28 cellular contexts compared by ENCODE assay signal in genomic region chr7:144488977-144489376, GRCh38.
"Had no signal": no experiment of that assay in that cellular context is flagged by ENCODE, and none has a peak within 500 bp of the region (broad histone marks: within the 10 kb centered on the region; RNA-seq: fewer than 3 reads in every experiment).

No MANE protein-coding gene starts in this region.

- H3K27me3 Mint-ChIP-seq: naive thymus-derived CD4-positive, alpha-beta T cell; natural killer cell treated with Interleukin-12 subunit alpha and Interleukin-12 subunit beta and Interleukin-15 and Interleukin-18, amount 100 ng/mL, for 72 hours; progenitor cell of endocrine pancreas; stimulated activated naive B cell treated with anti-CD40 and anti-IgM and Interleukin-4, amounts not matched to agents 10 μg/mL and 1 μg/mL and 100 μg/mL, for 72 hours; stimulated activated naive CD8-positive, alpha-beta T cell treated with anti-CD3 and anti-CD28 coated beads, Interleukin-15, Interleukin-2, amounts not matched to agents 100 ng/mL and 50 ng/mL, for 24 hours had no signal

- FAIRE-seq: pancreas, small intestine, urothelium cell line had no signal

- H3K27ac Mint-ChIP-seq: natural killer cell treated with Interleukin-12 subunit alpha and Interleukin-12 subunit beta and Interleukin-15 and Interleukin-18, amount 100 ng/mL, for 72 hours; nephron progenitor cell; progenitor cell of endocrine pancreas; stimulated activated effector memory CD8-positive, alpha-beta T cell treated with anti-CD3 and anti-CD28 coated beads, Interleukin-12 subunit alpha, Interleukin-12 subunit beta, amount 100 ng/mL, for 72 hours; stimulated activated naive B cell treated with anti-CD40 and anti-IgM and Interleukin-4, amounts not matched to agents 10 μg/mL and 1 μg/mL and 100 μg/mL, for 72 hours; stimulated activated naive CD8-positive, alpha-beta T cell treated with anti-CD3 and anti-CD28 coated beads, Interleukin-15, Interleukin-2, amounts not matched to agents 100 ng/mL and 50 ng/mL, for 24 hours had no signal

- DNase-seq: naive thymus-derived CD4-positive, alpha-beta T cell; nephron progenitor cell; occipital lobe; psoas muscle; right cardiac atrium; right lobe of liver; sigmoid colon; small intestine; stimulated activated CD4-positive, alpha-beta T cell treated with anti-CD3 and anti-CD28 coated beads, Interleukin-15, amount 100 ng/mL, for 24 hours; stimulated activated CD4-positive, alpha-beta T cell treated with anti-CD3 and anti-CD28 coated beads, Interleukin-2, amount 100 ng/mL, for 24 hours; stimulated activated CD4-positive, alpha-beta T cell treated with anti-CD3 and anti-CD28 coated beads, Interleukin-2, amount 100 ng/mL, for 48 hours; stimulated activated CD4-positive, alpha-beta T cell treated with anti-CD3 and anti-CD28 coated beads, Interleukin-4, amount 100 ng/mL, for 24 hours; stimulated activated naive B cell treated with anti-CD40 and anti-IgM and Interleukin-4, amounts not matched to agents 10 μg/mL and 1 μg/mL and 100 μg/mL, for 72 hours; stimulated activated naive CD4-positive, alpha-beta T cell treated with Interleukin-2 at 50 U/mL for 16 hours; stomach; thyroid gland; trophoblast cell; upper lobe of left lung had no signal

- H3K9me3 Mint-ChIP-seq: natural killer cell treated with Interleukin-12 subunit alpha and Interleukin-12 subunit beta and Interleukin-15 and Interleukin-18, amount 100 ng/mL, for 72 hours; stimulated activated effector memory CD8-positive, alpha-beta T cell treated with anti-CD3 and anti-CD28 coated beads, Interleukin-12 subunit alpha, Interleukin-12 subunit beta, amount 100 ng/mL, for 72 hours had no signal

- H3K36me3 Mint-ChIP-seq: stimulated activated effector memory CD8-positive, alpha-beta T cell treated with anti-CD3 and anti-CD28 coated beads, Interleukin-12 subunit alpha, Interleukin-12 subunit beta, amount 100 ng/mL, for 72 hours had no signal

- H3K4me3 Mint-ChIP-seq: naive thymus-derived CD4-positive, alpha-beta T cell; natural killer cell treated with Interleukin-12 subunit alpha and Interleukin-12 subunit beta and Interleukin-15 and Interleukin-18, amount 100 ng/mL, for 72 hours; nephron progenitor cell; neural crest cell; stimulated activated effector memory CD8-positive, alpha-beta T cell treated with anti-CD3 and anti-CD28 coated beads, Interleukin-12 subunit alpha, Interleukin-12 subunit beta, amount 100 ng/mL, for 72 hours; stimulated activated naive B cell treated with anti-CD40 and anti-IgM and Interleukin-4, amounts not matched to agents 10 μg/mL and 1 μg/mL and 100 μg/mL, for 72 hours; stimulated activated naive CD8-positive, alpha-beta T cell treated with anti-CD3 and anti-CD28 coated beads, Interleukin-15, Interleukin-2, amounts not matched to agents 100 ng/mL and 50 ng/mL, for 24 hours had no signal

- H3K27me3 ChIP-seq: pancreas, right lobe of liver, sigmoid colon, stomach, thyroid gland, tibial nerve, upper lobe of left lung, vagina had no signal

- H3K4me1 Mint-ChIP-seq: stimulated activated effector memory CD8-positive, alpha-beta T cell treated with anti-CD3 and anti-CD28 coated beads, Interleukin-12 subunit alpha, Interleukin-12 subunit beta, amount 100 ng/mL, for 72 hours; stimulated activated naive B cell treated with anti-CD40 and anti-IgM and Interleukin-4, amounts not matched to agents 10 μg/mL and 1 μg/mL and 100 μg/mL, for 72 hours had no signal

- H3K27ac ChIP-seq: pancreas, psoas muscle, right lobe of liver, sigmoid colon, stomach, thoracic aorta, thyroid gland, tibial nerve, upper lobe of left lung, vagina had no signal

- H3K4me3 ChIP-seq: pancreas, psoas muscle, right lobe of liver, sigmoid colon, stomach, thoracic aorta, thyroid gland, tibial nerve, upper lobe of left lung, vagina had no signal

- H3K9me3 ChIP-seq: pancreas, psoas muscle, right lobe of liver, sigmoid colon, stomach, thoracic aorta, thyroid gland, tibial nerve, upper lobe of left lung, vagina had no signal

- H3K36me3 ChIP-seq: pancreas, right lobe of liver, sigmoid colon, stomach, thoracic aorta, thyroid gland, tibial nerve, upper lobe of left lung, vagina had no signal

- H3K4me1 ChIP-seq: pancreas, psoas muscle, right lobe of liver, sigmoid colon, stomach, thyroid gland, tibial nerve, upper lobe of left lung, vagina had no signal
